9 cellular contexts compared by ENCODE assay signal in genomic region chr14:93086441-93087055, GRCh38. TPM values are rescaled to one million over a fixed set of nuclear protein-coding genes. Genes with fewer than 3 reads are reported as not detected.
DNase-seq lines count a peak whose midpoint lies in the region; ATAC-seq and TF ChIP-seq lines count a peak whose summit lies in the region.
"Had no signal": no experiment of that assay in that cellular context is flagged by ENCODE, and none has a peak within 500 bp of the region (broad histone marks: within the 10 kb centered on the region; RNA-seq: fewer than 3 reads in every experiment).

No MANE protein-coding gene starts in this region.

- no peak overlapping the region for H3K4me3 ChIP-seq in epithelial cell of esophagus (ENCODE audit: low read length)

- TF ChIP-seq CTCF in epithelial cell of esophagus (IDR thresholded peaks at IDR 0.05; ENCODE audit: insufficient read depth, low read depth, low read length, missing control alignments): no peak

- ATAC-seq in Right ventricle myocardium inferior: peak; percentile 35
- ATAC-seq in left cardiac atrium: no peak
- peak; percentile 41 for ATAC-seq in HG03571 (IDR thresholded peaks at IDR 0.05; ENCODE audit: unreplicated experiment)
- ATAC-seq in sciatic nerve: no peak

- DNase-seq in Right ventricle myocardium inferior (ENCODE audit: missing footprints) (no peak), left cardiac atrium (no peak), epithelial cell of esophagus (ENCODE audit: low read depth) (peak; percentile 50), sciatic nerve (ENCODE audit: low spot score) (no peak), NAMALWA (ENCODE audit: low spot score) (no peak), COLO829 (ENCODE audit: low spot score) (no peak), middle frontal gyrus (ENCODE audit: extremely low spot score, low spot score) (no peak)
- DNase-seq: activated CD8-positive, alpha-beta memory T cell treated with anti-CD3 and anti-CD28 coated beads, Interleukin-2, amount 50 U/mL, for 4 hours had no signal

- intact Hi-C loops in Right ventricle myocardium inferior (cut with DNase I): no loop called here
- intact Hi-C loops in left cardiac atrium (cut with DNase I): no loop called here
- intact Hi-C loops in sciatic nerve (cut with DNase I): no loop called here

RNA-seq across cellular contexts. Expression of gene ITPK1, which starts 29.2 kb away (rescaled TPM):
- total RNA-seq in Right ventricle myocardium inferior: 123 TPM
- 10 to 100 TPM; 92.0 to 99.9 TPM for total RNA-seq in left cardiac atrium
- total RNA-seq in sciatic nerve: 118 TPM

Comparison
In these comparisons a context has a peak if more than half of its experiments do, and no peak if none do; other contexts are left out.
1. ATAC-seq: peak in Right ventricle myocardium inferior (single experiment) and HG03571 (single experiment); none in left cardiac atrium (0 of 2) and sciatic nerve (single experiment).